ENCODE assay signal across 1 cellular context in the genomic region with DNA sequence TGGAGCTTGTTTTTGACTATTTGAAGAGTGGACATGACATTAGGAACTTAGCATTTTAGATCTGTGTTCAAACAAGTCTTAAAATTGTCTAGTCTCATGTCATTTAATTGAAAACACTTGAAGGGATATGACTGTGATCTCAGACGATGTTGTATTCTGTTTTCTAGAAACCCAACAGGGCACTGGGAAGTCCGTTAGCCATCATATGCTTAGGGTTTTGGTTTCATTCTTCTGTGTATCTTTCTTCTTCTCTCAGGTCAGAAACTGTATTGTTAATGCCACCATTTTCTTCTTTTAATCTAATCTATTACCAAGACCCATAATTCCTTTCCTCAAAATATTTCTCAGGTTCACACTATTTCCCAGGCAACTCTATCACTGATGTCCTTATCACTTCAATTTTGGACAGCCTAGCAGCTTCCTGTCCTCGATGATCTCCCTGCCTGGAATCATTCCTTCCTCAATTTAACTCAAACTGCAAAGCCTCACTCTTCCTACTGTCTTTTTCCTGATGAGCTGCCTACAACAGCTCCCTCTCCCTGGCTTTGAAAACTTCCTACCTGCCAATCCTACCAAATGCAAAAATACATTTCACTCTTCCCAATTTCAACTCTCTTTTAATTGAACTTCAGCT.
TF ChIP-seq lines count a peak whose summit lies in the region.

No MANE protein-coding gene starts in this region.

TF ChIP-seq in GM23338, 12 proteins besides CTCF, POLR2A, EP300 and RAD21 (continued from another document):
- TF ChIP-seq, protein P1, sequence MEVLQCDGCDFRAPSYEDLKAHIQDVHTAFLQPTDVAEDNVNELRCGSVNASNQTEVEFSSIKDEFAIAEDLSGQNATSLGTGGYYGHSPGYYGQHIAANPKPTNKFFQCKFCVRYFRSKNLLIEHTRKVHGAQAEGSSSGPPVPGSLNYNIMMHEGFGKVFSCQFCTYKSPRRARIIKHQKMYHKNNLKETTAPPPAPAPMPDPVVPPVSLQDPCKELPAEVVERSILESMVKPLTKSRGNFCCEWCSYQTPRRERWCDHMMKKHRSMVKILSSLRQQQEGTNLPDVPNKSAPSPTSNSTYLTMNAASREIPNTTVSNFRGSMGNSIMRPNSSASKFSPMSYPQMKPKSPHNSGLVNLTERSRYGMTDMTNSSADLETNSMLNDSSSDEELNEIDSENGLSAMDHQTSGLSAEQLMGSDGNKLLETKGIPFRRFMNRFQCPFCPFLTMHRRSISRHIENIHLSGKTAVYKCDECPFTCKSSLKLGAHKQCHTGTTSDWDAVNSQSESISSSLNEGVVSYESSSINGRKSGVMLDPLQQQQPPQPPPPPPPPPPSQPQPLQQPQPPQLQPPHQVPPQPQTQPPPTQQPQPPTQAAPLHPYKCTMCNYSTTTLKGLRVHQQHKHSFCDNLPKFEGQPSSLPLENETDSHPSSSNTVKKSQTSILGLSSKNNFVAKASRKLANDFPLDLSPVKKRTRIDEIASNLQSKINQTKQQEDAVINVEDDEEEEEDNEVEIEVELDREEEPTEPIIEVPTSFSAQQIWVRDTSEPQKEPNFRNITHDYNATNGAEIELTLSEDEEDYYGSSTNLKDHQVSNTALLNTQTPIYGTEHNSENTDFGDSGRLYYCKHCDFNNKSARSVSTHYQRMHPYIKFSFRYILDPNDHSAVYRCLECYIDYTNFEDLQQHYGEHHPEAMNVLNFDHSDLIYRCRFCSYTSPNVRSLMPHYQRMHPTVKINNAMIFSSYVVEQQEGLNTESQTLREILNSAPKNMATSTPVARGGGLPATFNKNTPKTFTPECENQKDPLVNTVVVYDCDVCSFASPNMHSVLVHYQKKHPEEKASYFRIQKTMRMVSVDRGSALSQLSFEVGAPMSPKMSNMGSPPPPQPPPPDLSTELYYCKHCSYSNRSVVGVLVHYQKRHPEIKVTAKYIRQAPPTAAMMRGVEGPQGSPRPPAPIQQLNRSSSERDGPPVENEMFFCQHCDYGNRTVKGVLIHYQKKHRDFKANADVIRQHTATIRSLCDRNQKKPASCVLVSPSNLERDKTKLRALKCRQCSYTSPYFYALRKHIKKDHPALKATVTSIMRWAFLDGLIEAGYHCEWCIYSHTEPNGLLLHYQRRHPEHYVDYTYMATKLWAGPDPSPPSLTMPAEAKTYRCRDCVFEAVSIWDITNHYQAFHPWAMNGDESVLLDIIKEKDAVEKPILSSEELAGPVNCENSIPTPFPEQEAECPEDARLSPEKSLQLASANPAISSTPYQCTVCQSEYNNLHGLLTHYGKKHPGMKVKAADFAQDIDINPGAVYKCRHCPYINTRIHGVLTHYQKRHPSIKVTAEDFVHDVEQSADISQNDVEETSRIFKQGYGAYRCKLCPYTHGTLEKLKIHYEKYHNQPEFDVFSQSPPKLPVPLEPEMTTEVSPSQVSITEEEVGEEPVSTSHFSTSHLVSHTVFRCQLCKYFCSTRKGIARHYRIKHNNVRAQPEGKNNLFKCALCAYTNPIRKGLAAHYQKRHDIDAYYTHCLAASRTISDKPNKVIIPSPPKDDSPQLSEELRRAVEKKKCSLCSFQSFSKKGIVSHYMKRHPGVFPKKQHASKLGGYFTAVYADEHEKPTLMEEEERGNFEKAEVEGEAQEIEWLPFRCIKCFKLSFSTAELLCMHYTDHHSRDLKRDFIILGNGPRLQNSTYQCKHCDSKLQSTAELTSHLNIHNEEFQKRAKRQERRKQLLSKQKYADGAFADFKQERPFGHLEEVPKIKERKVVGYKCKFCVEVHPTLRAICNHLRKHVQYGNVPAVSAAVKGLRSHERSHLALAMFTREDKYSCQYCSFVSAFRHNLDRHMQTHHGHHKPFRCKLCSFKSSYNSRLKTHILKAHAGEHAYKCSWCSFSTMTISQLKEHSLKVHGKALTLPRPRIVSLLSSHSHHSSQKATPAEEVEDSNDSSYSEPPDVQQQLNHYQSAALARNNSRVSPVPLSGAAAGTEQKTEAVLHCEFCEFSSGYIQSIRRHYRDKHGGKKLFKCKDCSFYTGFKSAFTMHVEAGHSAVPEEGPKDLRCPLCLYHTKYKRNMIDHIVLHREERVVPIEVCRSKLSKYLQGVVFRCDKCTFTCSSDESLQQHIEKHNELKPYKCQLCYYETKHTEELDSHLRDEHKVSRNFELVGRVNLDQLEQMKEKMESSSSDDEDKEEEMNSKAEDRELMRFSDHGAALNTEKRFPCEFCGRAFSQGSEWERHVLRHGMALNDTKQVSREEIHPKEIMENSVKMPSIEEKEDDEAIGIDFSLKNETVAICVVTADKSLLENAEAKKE (CRISPR knock-in tag; IDR thresholded peaks at IDR 0.05): no peak
- TF ChIP-seq NANOG (IDR thresholded peaks at IDR 0.05; ENCODE audit: borderline replicate concordance) (no peak), ZNF114 (CRISPR knock-in tag; IDR thresholded peaks at IDR 0.05) (no peak), EZH2phosphoT487 (IDR thresholded peaks at IDR 0.05; ENCODE audit: unreplicated experiment) (no peak), POLR2AphosphoS5 (IDR thresholded peaks at IDR 0.05; ENCODE audit: low read depth) (no peak), STAT1 (IDR thresholded peaks at IDR 0.05; ENCODE audit: unreplicated experiment) (no peak), CREB1 (CRISPR knock-in tag; IDR thresholded peaks at IDR 0.05; ENCODE audit: low read depth) (no peak), JUNB (IDR thresholded peaks at IDR 0.05; ENCODE audit: unreplicated experiment) (no peak)
- TF ChIP-seq, protein P2, sequence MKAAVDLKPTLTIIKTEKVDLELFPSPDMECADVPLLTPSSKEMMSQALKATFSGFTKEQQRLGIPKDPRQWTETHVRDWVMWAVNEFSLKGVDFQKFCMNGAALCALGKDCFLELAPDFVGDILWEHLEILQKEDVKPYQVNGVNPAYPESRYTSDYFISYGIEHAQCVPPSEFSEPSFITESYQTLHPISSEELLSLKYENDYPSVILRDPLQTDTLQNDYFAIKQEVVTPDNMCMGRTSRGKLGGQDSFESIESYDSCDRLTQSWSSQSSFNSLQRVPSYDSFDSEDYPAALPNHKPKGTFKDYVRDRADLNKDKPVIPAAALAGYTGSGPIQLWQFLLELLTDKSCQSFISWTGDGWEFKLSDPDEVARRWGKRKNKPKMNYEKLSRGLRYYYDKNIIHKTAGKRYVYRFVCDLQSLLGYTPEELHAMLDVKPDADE (IDR thresholded peaks at IDR 0.05): no peak
